In the genomic region with DNA sequence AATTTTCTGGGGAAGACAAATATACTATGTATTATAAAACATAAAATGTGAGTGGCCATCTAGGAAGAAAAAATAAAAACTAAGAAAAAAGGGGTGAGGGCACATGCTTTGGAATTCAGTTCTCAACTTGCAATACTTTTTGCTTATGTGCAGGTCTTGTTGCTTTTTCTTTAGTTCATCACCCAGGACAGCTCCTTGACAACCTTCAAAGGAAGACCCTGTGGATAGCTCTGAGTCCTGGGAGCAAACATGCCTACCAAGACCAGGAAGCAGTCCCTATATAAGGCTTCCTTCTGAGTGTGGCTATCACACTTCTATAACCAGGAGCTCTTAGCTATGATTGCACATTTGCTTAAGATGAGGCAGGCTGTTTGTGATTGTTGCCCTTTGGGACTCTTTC, we compare ENCODE assay signal across 12 cellular contexts.
DNase-seq lines count a peak whose midpoint lies in the region; ATAC-seq, FAIRE-seq and TF ChIP-seq lines count a peak whose summit lies in the region.
"Had no signal": no experiment of that assay in that cellular context is flagged by ENCODE, and none has a peak within 500 bp of the region (broad histone marks: within the 10 kb centered on the region; RNA-seq: fewer than 3 reads in every experiment).

No MANE protein-coding gene starts in this region.

- TF ChIP-seq RAD21 in A549 (conservative IDR thresholded peaks at IDR 0.05 in 1 of 2, IDR thresholded peaks at IDR 0.05 in 1 of 2) (no peak), GM12878 (IDR thresholded peaks at IDR 0.05; ENCODE audit: insufficient read depth, low read depth, low read length) (no peak)

- in situ Hi-C loops in GM12878 (cut with MboI), result no loop called here

- no peak for TF ChIP-seq POLR2A in A549 (IDR thresholded peaks at IDR 0.05; ENCODE audit: low read length)
- TF ChIP-seq POLR2A in GM12878 (IDR thresholded peaks at IDR 0.05; ENCODE audit: low read depth, low read length), result no peak

- intact Hi-C loops in GM12878 (cut with micrococcal nuclease; ENCODE audit: unreplicated experiment), result no loop called here

- no peak overlapping the region for H2AFZ ChIP-seq in GM12878 (ENCODE audit: control insufficient read depth, low read depth, low read length)

- H3K27me3 ChIP-seq in GM12878 (replicated peaks in 1 of 2; ENCODE audit: control insufficient read depth in 2 of 2, insufficient read depth in 2 of 2, low read length in 1 of 2), result no peaks in the 10 kb centered on the region; a peak in 1 of 4 replicates

- H3K4me3 ChIP-seq in A549 (no peak overlapping the region), HEK293 (ENCODE audit: low read depth, low read length) (no peak overlapping the region), GM12878 (no peak overlapping the region)

- FAIRE-seq in A549 (lab: Jason Lieb, UNC) (no peak), GM12878 (lab: Jason Lieb, UNC) (no peak)
- FAIRE-seq: H54 had no signal

- H3K36me3 ChIP-seq in HEK293 (ENCODE audit: control insufficient read depth in 2 of 2, insufficient read depth in 1 of 2, low read length in 2 of 2) (no peaks in the 10 kb centered on the region), GM12878 (ENCODE audit: control insufficient read depth in 2 of 2, insufficient read depth in 2 of 2, low read length in 1 of 2) (no peaks in the 10 kb centered on the region)

- RAD21 ChIA-PET in GM12878 (lab: Charles Lee; ENCODE audit: unreplicated experiment), result no interaction called here

- DNase-seq in A549 (ENCODE audit: low read depth in 1 of 2, low spot score in 1 of 2) (peak in 1 of 2 experiments; percentile 12), GM12878 (ENCODE audit: low read depth, low spot score) (no peak), left kidney (ENCODE audit: low read depth, low spot score) (peak; percentile 26), cortex of kidney (lab: John Stamatoyannopoulos, UW) (no peak), activated gamma-delta T cell treated with Interleukin-2 at 50 U/mL for 16 hours (no peak)
- DNase-seq: C1 segment of cervical spinal cord; Calu3; CD4-positive, alpha-beta T cell; DMS 273 treated with DMSO at 0.1 percent for 48 hours had no signal

- CTCF ChIA-PET in A549 (lab: Yijun Ruan, JAX), result no interaction called here
- CTCF ChIA-PET in HEK293 (lab: Yijun Ruan, JAX), result interaction anchor here (0.8 kb wide), 1 partner anchor 10 kb away, joined by 4 read pairs; no protein-coding TSS in a partner anchor
- CTCF ChIA-PET in GM12878 (lab: Yijun Ruan, JAX), result interaction anchor here (0.5 kb wide), 1 partner anchor 650 kb away, joined by 4 read pairs; no protein-coding TSS in a partner anchor

- H3K4me2 ChIP-seq in A549 (no peak overlapping the region), GM12878 (ENCODE audit: control insufficient read depth, insufficient read depth) (no peak overlapping the region)

- SMC1A ChIA-PET in GM12878 (lab: Charles Lee; ENCODE audit: uncharacterized antibody, unreplicated experiment), result no interaction called here

- H3K79me2 ChIP-seq in GM12878 (ENCODE audit: control insufficient read depth, insufficient read depth, low read length), result no peaks in the 10 kb centered on the region

- H4K20me1 ChIP-seq in GM12878 (ENCODE audit: control insufficient read depth, insufficient read depth), result no peaks in the 10 kb centered on the region

- no TSS peak for BruUV-seq in GM12878 (replicated peaks; lab: Mats Ljungman, UMichigan)

- TF ChIP-seq CTCF in A549 (IDR thresholded peaks at IDR 0.05), result no peak
- no peak for TF ChIP-seq CTCF in HEK293 (tag by site-specific recombination; IDR thresholded peaks at IDR 0.05)
- no peak for TF ChIP-seq CTCF in GM12878 (IDR thresholded peaks at IDR 0.05 in 2 of 3, conservative IDR thresholded peaks at IDR 0.05 in 1 of 3; ENCODE audit: control insufficient read depth in 2 of 3, extremely low read depth in 1 of 3, insufficient read depth in 1 of 3, low read depth in 3 of 3, low read length in 3 of 3)

- no peak overlapping the region for H3K9ac ChIP-seq in GM12878 (ENCODE audit: control insufficient read depth, insufficient read depth, low read length)

- POLR2A ChIA-PET in A549 (lab: Yijun Ruan, JAX), result interaction anchor here (1.2 kb wide), 1 partner anchor 90 kb away, joined by 3 read pairs; no protein-coding TSS in a partner anchor
- POLR2A ChIA-PET in HEK293 (lab: Yijun Ruan, JAX), result no interaction called here
- POLR2A ChIA-PET in GM12878 (lab: Charles Lee), result interaction anchor here (0.5 kb wide), 1 partner anchor 14 kb away, joined by 3 read pairs; no protein-coding TSS in a partner anchor

- H3K4me1 ChIP-seq in A549, result peaks cover under 1% of the 10 kb centered on the region; the same call in 1 of the 3 replicates
- H3K4me1 ChIP-seq in HEK293 (ENCODE audit: control insufficient read depth, insufficient read depth, low read length), result no peaks in the 10 kb centered on the region
- H3K4me1 ChIP-seq in GM12878 (ENCODE audit: control insufficient read depth, insufficient read depth, low read length), result no peaks in the 10 kb centered on the region

- TF ChIP-seq EP300 in A549 (IDR thresholded peaks at IDR 0.05) (no peak), GM12878 (IDR thresholded peaks at IDR 0.05; ENCODE audit: borderline replicate concordance in 1 of 2, control insufficient read depth in 1 of 2, low read depth in 2 of 2, low read length in 2 of 2) (no peak)

- H3K9me3 ChIP-seq in A549 (no peaks in the 10 kb centered on the region), HEK293 (ENCODE audit: control insufficient read depth, insufficient read depth, low read depth, low read length) (no peaks in the 10 kb centered on the region), GM12878 (replicated peaks; ENCODE audit: control insufficient read depth, insufficient read depth, low read length) (no peaks in the 10 kb centered on the region)

- no peak overlapping the region for H3K27ac ChIP-seq in A549
- H3K27ac ChIP-seq in HEK293 (ENCODE audit: extremely low read depth, low read depth, low read length), result no peak overlapping the region
- H3K27ac ChIP-seq in GM12878 (ENCODE audit: control insufficient read depth, insufficient read depth), result no peak overlapping the region

- ATAC-seq in A549 (no peak), GM12878 (no peak), GM19351 (IDR thresholded peaks at IDR 0.05; ENCODE audit: unreplicated experiment) (no peak)

TF ChIP-seq in A549, 52 proteins besides CTCF, POLR2A, EP300 and RAD21 (continues in another document):
- no peak for TF ChIP-seq KDM1A (IDR thresholded peaks at IDR 0.05; ENCODE audit: low read depth)

TF ChIP-seq in HEK293, 187 proteins besides CTCF, POLR2A, EP300 and RAD21:
- no peak for TF ChIP-seq HOXC10 (CRISPR knock-in tag; IDR thresholded peaks at IDR 0.05)
- TF ChIP-seq, protein P1, sequence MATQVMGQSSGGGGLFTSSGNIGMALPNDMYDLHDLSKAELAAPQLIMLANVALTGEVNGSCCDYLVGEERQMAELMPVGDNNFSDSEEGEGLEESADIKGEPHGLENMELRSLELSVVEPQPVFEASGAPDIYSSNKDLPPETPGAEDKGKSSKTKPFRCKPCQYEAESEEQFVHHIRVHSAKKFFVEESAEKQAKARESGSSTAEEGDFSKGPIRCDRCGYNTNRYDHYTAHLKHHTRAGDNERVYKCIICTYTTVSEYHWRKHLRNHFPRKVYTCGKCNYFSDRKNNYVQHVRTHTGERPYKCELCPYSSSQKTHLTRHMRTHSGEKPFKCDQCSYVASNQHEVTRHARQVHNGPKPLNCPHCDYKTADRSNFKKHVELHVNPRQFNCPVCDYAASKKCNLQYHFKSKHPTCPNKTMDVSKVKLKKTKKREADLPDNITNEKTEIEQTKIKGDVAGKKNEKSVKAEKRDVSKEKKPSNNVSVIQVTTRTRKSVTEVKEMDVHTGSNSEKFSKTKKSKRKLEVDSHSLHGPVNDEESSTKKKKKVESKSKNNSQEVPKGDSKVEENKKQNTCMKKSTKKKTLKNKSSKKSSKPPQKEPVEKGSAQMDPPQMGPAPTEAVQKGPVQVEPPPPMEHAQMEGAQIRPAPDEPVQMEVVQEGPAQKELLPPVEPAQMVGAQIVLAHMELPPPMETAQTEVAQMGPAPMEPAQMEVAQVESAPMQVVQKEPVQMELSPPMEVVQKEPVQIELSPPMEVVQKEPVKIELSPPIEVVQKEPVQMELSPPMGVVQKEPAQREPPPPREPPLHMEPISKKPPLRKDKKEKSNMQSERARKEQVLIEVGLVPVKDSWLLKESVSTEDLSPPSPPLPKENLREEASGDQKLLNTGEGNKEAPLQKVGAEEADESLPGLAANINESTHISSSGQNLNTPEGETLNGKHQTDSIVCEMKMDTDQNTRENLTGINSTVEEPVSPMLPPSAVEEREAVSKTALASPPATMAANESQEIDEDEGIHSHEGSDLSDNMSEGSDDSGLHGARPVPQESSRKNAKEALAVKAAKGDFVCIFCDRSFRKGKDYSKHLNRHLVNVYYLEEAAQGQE (tag by site-specific recombination; IDR thresholded peaks at IDR 0.05), result peak; percentile 96
TF ChIP-seq in HEK293: peak in this region for 1.

TF ChIP-seq in GM12878, 131 proteins besides CTCF, POLR2A, EP300 and RAD21:
- TF ChIP-seq, protein P1 (IDR thresholded peaks at IDR 0.05; ENCODE audit: low read depth, low read length), result peak; percentile 41; the same call in 1 of the 2 replicates
- TF ChIP-seq SRF (IDR thresholded peaks at IDR 0.05; ENCODE audit: low read depth in 2 of 2, low read length in 2 of 2), result no peak
